ENCODE assay signal across 9 cellular contexts in the genomic region with DNA sequence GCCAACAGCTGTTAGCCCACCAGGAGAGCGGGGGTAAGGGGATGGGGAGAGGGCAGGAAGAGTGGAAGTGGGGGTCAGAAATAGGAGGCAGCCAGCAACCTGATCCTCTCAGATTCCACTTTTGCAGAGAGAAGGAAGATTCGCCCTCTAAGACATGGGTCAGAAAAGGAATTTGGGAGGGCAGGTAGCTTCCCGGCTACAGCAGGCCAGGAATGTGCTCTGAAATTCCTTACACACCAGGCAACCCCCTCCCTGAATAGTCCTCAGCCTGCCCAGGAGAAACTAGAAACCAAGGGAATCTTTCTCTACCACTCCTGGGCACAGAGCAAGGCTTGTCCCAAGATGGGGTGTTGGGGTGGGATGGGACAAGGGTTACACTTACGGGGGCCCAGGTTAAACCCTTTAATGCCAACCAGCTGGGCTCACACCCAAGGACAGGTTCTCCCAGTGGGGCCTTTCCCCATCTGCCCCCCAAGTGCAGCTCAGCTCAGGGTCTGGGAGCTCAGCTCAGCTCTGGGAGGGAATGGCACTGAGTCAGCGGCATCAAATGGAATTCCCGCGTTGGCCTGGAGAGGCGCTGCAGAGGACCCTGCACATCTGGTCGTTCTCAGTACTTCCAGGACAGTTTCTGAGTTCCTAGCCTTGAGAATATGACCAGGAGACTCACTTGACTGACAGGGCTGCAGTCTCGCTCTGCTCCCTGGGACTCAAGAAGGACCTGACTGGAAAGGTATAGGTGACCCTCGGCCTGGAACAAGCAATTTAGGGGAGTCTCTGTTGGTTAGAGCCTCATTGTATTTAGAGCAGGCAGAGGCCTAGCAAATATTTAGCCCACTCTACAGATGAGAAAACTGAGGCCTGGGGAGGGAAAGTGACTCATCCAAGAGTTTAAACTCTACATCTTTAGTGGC. TPM values are rescaled to one million over a fixed set of nuclear protein-coding genes. Genes with fewer than 3 reads are reported as not detected.
DNase-seq lines count a peak whose midpoint lies in the region; ATAC-seq and TF ChIP-seq lines count a peak whose summit lies in the region.
"Had no signal": no experiment of that assay in that cellular context is flagged by ENCODE, and none has a peak within 500 bp of the region (broad histone marks: within the 10 kb centered on the region; RNA-seq: fewer than 3 reads in every experiment).

No MANE protein-coding gene starts in this region.

- H3K27me3 ChIP-seq in SU-DHL-6 (ENCODE audit: low read length) (no peaks in the 10 kb centered on the region), right cardiac atrium (ENCODE audit: control insufficient read depth, insufficient read depth) (no peaks in the 10 kb centered on the region)

- H3K79me2 ChIP-seq in SU-DHL-6 (ENCODE audit: insufficient read depth, low read length): no peaks in the 10 kb centered on the region

- H3K4me1 ChIP-seq in right cardiac atrium (ENCODE audit: control insufficient read depth, insufficient read depth, low read length): no peaks in the 10 kb centered on the region

- ATAC-seq in HG03103 (IDR thresholded peaks at IDR 0.05; ENCODE audit: low read depth, unreplicated experiment) (peak; percentile 51), right cardiac atrium (peak in 1 of 2 donors; percentile 5), HG02763 (IDR thresholded peaks at IDR 0.05; ENCODE audit: unreplicated experiment) (no peak), GM19023 (IDR thresholded peaks at IDR 0.05; ENCODE audit: unreplicated experiment) (no peak)

- H3K4me2 ChIP-seq in SU-DHL-6 (ENCODE audit: low read depth, low read length, poor library complexity, severe bottlenecking): no peak overlapping the region

- H3K9ac ChIP-seq in SU-DHL-6 (ENCODE audit: low read length): no peak overlapping the region

- H3K27ac ChIP-seq in SU-DHL-6 (ENCODE audit: low read depth, low read length) (no peak overlapping the region), right cardiac atrium (ENCODE audit: low read length) (peak overlapping the region; percentile 95)

- intact Hi-C loops in right cardiac atrium (cut with DNase I): no loop called here

- H3K9me3 ChIP-seq in SU-DHL-6 (ENCODE audit: insufficient read depth, low read length) (no peaks in the 10 kb centered on the region), right cardiac atrium (ENCODE audit: control insufficient read depth, low read length) (no peaks in the 10 kb centered on the region)

- no peak overlapping the region for H2AFZ ChIP-seq in SU-DHL-6 (ENCODE audit: low read depth, low read length, severe bottlenecking)

- H3K4me3 ChIP-seq in SU-DHL-6 (ENCODE audit: insufficient read depth, low read length, poor library complexity, severe bottlenecking) (no peak overlapping the region), right cardiac atrium (ENCODE audit: low read length) (peak overlapping the region; percentile 49)

- no peaks in the 10 kb centered on the region for H3K36me3 ChIP-seq in SU-DHL-6 (ENCODE audit: low read length)

- TF ChIP-seq CTCF in SU-DHL-6 (IDR thresholded peaks at IDR 0.05; ENCODE audit: insufficient read depth, low read length, poor library complexity, severe bottlenecking): peak; percentile 42

- DNase-seq in ELF-1 (ENCODE audit: low read depth, low spot score) (peak; percentile 94), right cardiac atrium (peak in 1 of 3 donors; percentile 77), NCI-H446 treated with DMSO at 0.1 percent for 48 hours (lab: John Stamatoyannopoulos, UW) (no peak)
- DNase-seq in activated CD8-positive, alpha-beta memory T cell treated with anti-CD3 and anti-CD28 coated beads, Interleukin-2, amount 50 U/mL, for 4 hours: no peak

- WGBS in right cardiac atrium: 39% methylated on average over 11 of the region's 11 CpGs

- no peaks in the 10 kb centered on the region for H3K9me2 ChIP-seq in SU-DHL-6 (replicated peaks; ENCODE audit: insufficient read depth, low read length)

- no peaks in the 10 kb centered on the region for H3F3A ChIP-seq in SU-DHL-6 (ENCODE audit: insufficient read depth)

- H4K20me1 ChIP-seq in SU-DHL-6 (ENCODE audit: low read depth, low read length): no peaks in the 10 kb centered on the region

RNA-seq across cellular contexts. Expression of a gene that starts 0.8 kb away (rescaled TPM):
- 1,000 to 10,000 TPM; 5,203 to 7,292 (median 7,185) TPM for total RNA-seq in right cardiac atrium
- polyA plus RNA-seq in right cardiac atrium: 16,707 TPM
- total RNA-seq: T-helper 2 cell treated with Interferon-gamma antibody and Interleukin-4, amounts not matched to agents 100 ng/mL and 5 ng/mL, for 36 hours had no signal

RNA-seq across cellular contexts. Expression of a gene that starts 22.4 kb away (rescaled TPM):
- 1 to 10 TPM; 1.3 to 4.0 (median 2.4) TPM for total RNA-seq in right cardiac atrium
- polyA plus RNA-seq in right cardiac atrium: 5.0 TPM
- total RNA-seq: T-helper 2 cell treated with Interferon-gamma antibody and Interleukin-4, amounts not matched to agents 100 ng/mL and 5 ng/mL, for 36 hours had no signal

RNA-seq across cellular contexts. Expression of a gene that starts 44.8 kb away (rescaled TPM):
- total RNA-seq in right cardiac atrium: 100 to 1,000 TPM in 2 of 4 donors, 10 to 100 TPM in 2; 77.9 to 215 (median 100) TPM
- 81.3 TPM for polyA plus RNA-seq in right cardiac atrium
- total RNA-seq: T-helper 2 cell treated with Interferon-gamma antibody and Interleukin-4, amounts not matched to agents 100 ng/mL and 5 ng/mL, for 36 hours had no signal
